1 cellular context compared by ENCODE assay signal in genomic region chr1:174021611-174022079, GRCh38.
A peak's percentile ranks its signal among the peaks of the same experiment; 100 is the strongest.
TF ChIP-seq lines count a peak whose summit lies in the region.

No MANE protein-coding gene starts in this region.

TF ChIP-seq in K562, 482 proteins besides CTCF, POLR2A, EP300 and RAD21 (continued from another document and continues in another):
- no peak for TF ChIP-seq SMARCC2 (IDR thresholded peaks at IDR 0.05; ENCODE audit: low read depth)
- TF ChIP-seq HCFC1 (IDR thresholded peaks at IDR 0.05; ENCODE audit: low read depth, low read length) = no peak
- TF ChIP-seq RFX1 (IDR thresholded peaks at IDR 0.05) = no peak
- TF ChIP-seq HOMEZ (CRISPR knock-in tag; IDR thresholded peaks at IDR 0.05) = no peak
- no peak for TF ChIP-seq ZNF780A (CRISPR knock-in tag; IDR thresholded peaks at IDR 0.05)
- no peak for TF ChIP-seq MIER1 (IDR thresholded peaks at IDR 0.05; ENCODE audit: low read depth)
- TF ChIP-seq BCLAF1 (IDR thresholded peaks at IDR 0.05; ENCODE audit: borderline replicate concordance in 1 of 2, control insufficient read depth in 1 of 2, low read depth in 2 of 2, low read length in 1 of 2) = no peak
- TF ChIP-seq TOE1 (IDR thresholded peaks at IDR 0.05; ENCODE audit: borderline replicate concordance) = no peak
- TF ChIP-seq TOE1 (CRISPR knock-in tag; IDR thresholded peaks at IDR 0.05; ENCODE audit: borderline replicate concordance, low read depth) = no peak
- no peak for TF ChIP-seq THRAP3 (IDR thresholded peaks at IDR 0.05; ENCODE audit: borderline replicate concordance)
- TF ChIP-seq RBM14 (IDR thresholded peaks at IDR 0.05; ENCODE audit: borderline replicate concordance, insufficient read depth, low read depth, low read length) = no peak
- TF ChIP-seq NCOA6 (IDR thresholded peaks at IDR 0.05) = no peak
- TF ChIP-seq PATZ1 (CRISPR knock-in tag; IDR thresholded peaks at IDR 0.05; ENCODE audit: borderline replicate concordance) = no peak
- no peak for TF ChIP-seq DDX20 (tag; IDR thresholded peaks at IDR 0.05; ENCODE audit: low read depth)
- no peak for TF ChIP-seq BHLHE40 (IDR thresholded peaks at IDR 0.05; ENCODE audit: low read length)
- 0 out of 2 replicates have a peak, but pooled peaks have one; percentile 59 for TF ChIP-seq NR3C1 (CRISPR knock-in tag; IDR thresholded peaks at IDR 0.05)
- no peak for TF ChIP-seq ZKSCAN1 (IDR thresholded peaks at IDR 0.05; ENCODE audit: low read depth, low read length)
- TF ChIP-seq SRSF9 (IDR thresholded peaks at IDR 0.05; ENCODE audit: borderline replicate concordance, low read depth, low read length) = no peak
- TF ChIP-seq LEF1 (IDR thresholded peaks at IDR 0.05) = no peak
- no peak for TF ChIP-seq C11orf30 (IDR thresholded peaks at IDR 0.05; ENCODE audit: low read depth)
- no peak for TF ChIP-seq STAT6 (CRISPR knock-in tag; IDR thresholded peaks at IDR 0.05)
- TF ChIP-seq ZNF507 (tag; conservative IDR thresholded peaks at IDR 0.05) = no peak
- TF ChIP-seq TRIM24 (IDR thresholded peaks at IDR 0.05) = no peak
- TF ChIP-seq PKNOX1 (IDR thresholded peaks at IDR 0.05) = no peak
- no peak for TF ChIP-seq ZHX1 (conservative IDR thresholded peaks at IDR 0.05; ENCODE audit: low read length)
- TF ChIP-seq GATA2 (CRISPR knock-in tag; IDR thresholded peaks at IDR 0.05) = no peak
- no peak for TF ChIP-seq FOXM1 (IDR thresholded peaks at IDR 0.05; ENCODE audit: low read depth)
- TF ChIP-seq FOXM1 (CRISPR knock-in tag; IDR thresholded peaks at IDR 0.05; ENCODE audit: low read depth) = no peak
- no peak for TF ChIP-seq NEUROD1 (IDR thresholded peaks at IDR 0.05; ENCODE audit: borderline replicate concordance, low read depth, low read length, partially characterized antibody)
- peak; percentile 60; the same call in 1 of the 2 replicates for TF ChIP-seq OTX1 (CRISPR knock-in tag; IDR thresholded peaks at IDR 0.05)
- no peak for TF ChIP-seq RAD51 (IDR thresholded peaks at IDR 0.05; ENCODE audit: borderline replicate concordance, low read depth)
- no peak; the same call in 1 of the 2 replicates for TF ChIP-seq ARID1B (IDR thresholded peaks at IDR 0.05)
- TF ChIP-seq ZBTB34 (CRISPR knock-in tag; IDR thresholded peaks at IDR 0.05) = no peak
- no peak for TF ChIP-seq TRIM25 (IDR thresholded peaks at IDR 0.05; ENCODE audit: borderline replicate concordance)
- no peak for TF ChIP-seq HMG20B (CRISPR knock-in tag; IDR thresholded peaks at IDR 0.05)
- TF ChIP-seq GATAD2B (IDR thresholded peaks at IDR 0.05; ENCODE audit: borderline replicate concordance) = no peak
- no peak for TF ChIP-seq ZBTB33 (CRISPR knock-in tag; IDR thresholded peaks at IDR 0.05)
- TF ChIP-seq TAF9B (IDR thresholded peaks at IDR 0.05; ENCODE audit: partially characterized antibody) = no peak
- TF ChIP-seq HDAC6 (IDR thresholded peaks at IDR 0.05; ENCODE audit: low read depth, low read length) = no peak
- TF ChIP-seq ZNF24 (IDR thresholded peaks at IDR 0.05) = no peak
- TF ChIP-seq THRB (CRISPR knock-in tag; conservative IDR thresholded peaks at IDR 0.05) = no peak
- TF ChIP-seq SAP30 (IDR thresholded peaks at IDR 0.05; ENCODE audit: borderline replicate concordance, insufficient read depth, low read depth, low read length, poor library complexity, severe bottlenecking) = peak; percentile 63
- no peak for TF ChIP-seq SAFB (IDR thresholded peaks at IDR 0.05; ENCODE audit: borderline replicate concordance, low read depth, low read length)
